ENCODE assay signal across 24 cellular contexts in the genomic region with DNA sequence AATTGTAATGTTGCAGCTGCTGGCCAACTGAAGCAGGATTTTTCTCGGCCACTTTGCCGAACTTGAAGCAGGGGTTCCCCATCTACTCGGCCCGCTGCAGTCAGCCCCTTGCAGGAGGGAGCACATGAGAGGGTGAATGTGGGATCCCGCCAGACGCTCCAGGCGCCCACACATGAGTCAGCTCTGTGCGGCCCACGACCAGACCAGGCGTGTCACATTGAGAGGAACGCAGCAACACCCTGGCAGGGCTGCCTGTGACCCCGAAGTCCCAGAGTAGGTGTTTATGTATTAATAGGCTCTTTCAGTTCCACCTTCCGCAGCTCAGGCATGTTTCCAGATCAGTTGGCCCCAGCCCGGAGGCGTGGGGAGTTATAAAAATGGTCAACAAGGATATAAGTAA.
"Had no signal": no experiment of that assay in that cellular context is flagged by ENCODE, and none has a peak within 500 bp of the region (broad histone marks: within the 10 kb centered on the region; RNA-seq: fewer than 3 reads in every experiment).

No MANE protein-coding gene starts in this region.

- H3K4me2 ChIP-seq: KMS-11, SK-N-SH had no signal

- H3K9ac ChIP-seq: KMS-11, SK-N-SH had no signal

- DNase-seq: Kasumi-1, MM.1S, NCI-H1092 treated with DMSO at 0.1 percent for 48 hours, NCI-H1436, NCI-H187, NCI-H2029, NCI-H2081 treated with DMSO at 0.1 percent for 48 hours, NCI-H2171, NCI-H226, NCI-H446, NCI-H510A, NCI-H524 treated with DMSO at 0.1 percent for 48 hours, NCI-H69, NCI-H774, PC-3, SHP77, SK-N-SH, SW 1271, T-cell had no signal

- ATAC-seq: K562, Panc1, PC-3, T-cell had no signal

- FAIRE-seq: HTR-8/SVneo, K562 had no signal

- H3K4me3 ChIP-seq: K562 had no signal

- H3K27ac ChIP-seq: HL-60, KMS-11 had no signal
